ENCODE assay signal across 23 cellular contexts in the genomic region with DNA sequence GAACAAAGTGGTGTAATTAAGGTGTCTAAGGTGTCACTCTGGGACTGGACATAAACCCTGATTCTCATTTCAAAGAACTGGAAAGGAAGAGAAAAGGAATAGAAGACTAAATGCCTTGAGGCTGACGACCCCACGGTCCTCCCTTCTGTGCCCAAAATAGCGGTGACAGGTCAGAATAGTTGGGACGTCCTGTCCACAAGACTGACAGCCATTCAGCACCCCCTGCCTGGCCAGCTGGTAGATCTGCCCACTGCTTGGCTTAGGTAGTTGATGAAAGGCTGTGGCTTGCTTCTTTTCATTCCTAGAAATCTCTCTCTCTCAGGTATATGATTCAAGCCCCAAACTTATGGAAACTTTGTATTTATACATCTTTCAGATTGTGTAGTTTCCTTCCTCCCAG. TPM values are rescaled to one million over a fixed set of nuclear protein-coding genes. Genes with fewer than 3 reads are reported as not detected.
"Had no signal": no experiment of that assay in that cellular context is flagged by ENCODE, and none has a peak within 500 bp of the region (broad histone marks: within the 10 kb centered on the region; RNA-seq: fewer than 3 reads in every experiment).

No MANE protein-coding gene starts in this region.

- H3K36me3 ChIP-seq: colonic mucosa, esophagus muscularis mucosa, esophagus squamous epithelium, gastrocnemius medialis, gastroesophageal sphincter had no signal

- H3K4me1 ChIP-seq: colonic mucosa, esophagus muscularis mucosa, esophagus squamous epithelium, foreskin keratinocyte, gastrocnemius medialis, gastroesophageal sphincter had no signal

- H3K9me3 ChIP-seq: colonic mucosa, esophagus muscularis mucosa, esophagus squamous epithelium, gastrocnemius medialis, gastroesophageal sphincter had no signal

- DNase-seq: colonic mucosa; cortex of kidney; dermis blood vessel endothelial cell; dorsolateral prefrontal cortex; effector CD4-positive, alpha-beta T cell; effector CD8-positive, alpha-beta T cell; effector memory CD4-positive, alpha-beta T cell; effector memory CD8-positive, alpha-beta T cell; endodermal cell; erythroblast; esophagus squamous epithelium; foreskin fibroblast; foreskin keratinocyte; foreskin melanocyte; gastrocnemius medialis; glutamatergic neuron; head of caudate nucleus had no signal

- ATAC-seq: effector memory CD8-positive, alpha-beta T cell; esophagus mucosa; foreskin keratinocyte; gastrocnemius medialis; gastroesophageal sphincter had no signal

- H3K27me3 ChIP-seq: colonic mucosa, dorsolateral prefrontal cortex, esophagus muscularis mucosa, gastrocnemius medialis had no signal

- H3K4me3 ChIP-seq: colonic mucosa, coronary artery, dorsolateral prefrontal cortex, esophagus muscularis mucosa, esophagus squamous epithelium, gastrocnemius medialis, gastroesophageal sphincter had no signal

- H3K27ac ChIP-seq: colonic mucosa, coronary artery, dorsolateral prefrontal cortex, epithelial cell of prostate, esophagus muscularis mucosa, esophagus squamous epithelium, foreskin keratinocyte, gastrocnemius medialis, gastroesophageal sphincter had no signal

RNA-seq across cellular contexts. Expression of a gene that starts 50.0 kb away (rescaled TPM):
- total RNA-seq: epithelial cell of proximal tubule had no signal
